Comparison of ENCODE assay signal across 8 cellular contexts in the genomic region with DNA sequence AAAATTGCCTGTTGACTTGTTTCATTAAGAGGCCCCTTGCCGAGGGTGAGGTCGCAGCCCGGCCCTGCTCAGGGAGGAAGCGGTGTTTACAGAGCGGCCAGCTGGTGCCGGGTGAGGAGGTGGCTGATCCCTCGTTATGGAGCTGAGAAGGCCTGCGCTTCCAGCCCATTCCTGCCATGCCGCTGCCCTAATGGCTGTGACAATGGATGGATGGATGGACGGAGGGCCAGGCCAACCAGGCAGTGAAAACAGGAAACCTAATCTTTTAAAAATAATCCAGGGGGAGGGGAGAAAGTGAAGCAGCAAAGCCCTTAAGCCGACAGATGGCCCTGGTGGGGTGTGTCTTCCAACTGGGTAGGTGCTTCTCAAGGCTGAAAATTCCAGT. TPM values are rescaled to one million over a fixed set of nuclear protein-coding genes. Genes with fewer than 3 reads are reported as not detected.
A peak's percentile ranks its signal among the peaks of the same experiment; 100 is the strongest.
DNase-seq lines count a peak whose midpoint lies in the region; ATAC-seq and TF ChIP-seq lines count a peak whose summit lies in the region.

No MANE protein-coding gene starts in this region.

- peak overlapping the region; percentile 88 for H3K27ac ChIP-seq in HL-60 (replicated peaks)

- TF ChIP-seq CTCF in HL-60 (IDR thresholded peaks at IDR 0.05; ENCODE audit: insufficient read depth, low read length), result no peak

- DNase-seq in AG08396 (ENCODE audit: low spot score) (peak; percentile 66), HL-60 (ENCODE audit: low read depth in 1 of 2, low spot score in 1 of 2) (peak in 1 of 2 experiments; percentile 76), RPMI7951 (ENCODE audit: low read depth) (peak; percentile 25), fibroblast of gingiva (ENCODE audit: low read depth) (peak; percentile 31), posterior vena cava (ENCODE audit: low spot score) (peak; percentile 87), LoVo (ENCODE audit: low spot score) (no peak), DMS114 treated with DMSO at 0.1 percent for 48 hours (lab: John Stamatoyannopoulos, UW; ENCODE audit: unreplicated experiment) (no peak)

- intact Hi-C loops in posterior vena cava (cut with DNase I), result loop anchor here in 1 of 2 donors (5.0 kb wide), 1 partner anchor 37 kb away; a partner anchor contains a TSS

- no peaks in the 10 kb centered on the region for H3K27me3 ChIP-seq in HL-60 (ENCODE audit: insufficient read depth, poor library complexity, severe bottlenecking)

- ATAC-seq in GM18907 (IDR thresholded peaks at IDR 0.05; ENCODE audit: unreplicated experiment), result no peak

- H3K4me3 ChIP-seq in HL-60 (replicated peaks; ENCODE audit: insufficient read depth, low read length), result no peak overlapping the region

RNA-seq across cellular contexts. Expression of a gene that starts 38.5 kb away (rescaled TPM):
- total RNA-seq in RPMI7951 (2014; rRNA removed; shearing (Covaris generic)), result 6.6 and 6.7 TPM in 2 replicates
- total RNA-seq in posterior vena cava, result 10 to 100 TPM; 40.3 to 47.4 TPM

Comparison
In these comparisons a context has a peak if more than half of its experiments do, and no peak if none do; other contexts are left out.
1. DNase-seq: peak in AG08396 (single experiment), RPMI7951 (single experiment), fibroblast of gingiva (single experiment) and posterior vena cava (single experiment); none in LoVo (single experiment) and DMS114 treated with DMSO at 0.1 percent for 48 hours (single experiment).